In genomic region chr12:29066061-29066588, GRCh38 we compare ENCODE assay signal across 1 cellular context.
TF ChIP-seq lines count a peak whose summit lies in the region.

No MANE protein-coding gene starts in this region.

TF ChIP-seq in H1, 55 proteins besides CTCF, POLR2A, EP300 and RAD21 (continued from another document):
- no peak for TF ChIP-seq ATF2 (IDR thresholded peaks at IDR 0.05; ENCODE audit: low read length)
- no peak for TF ChIP-seq CHD1 (IDR thresholded peaks at IDR 0.05; ENCODE audit: low read depth, low read length)
- TF ChIP-seq RBBP5 (IDR thresholded peaks at IDR 0.05; ENCODE audit: borderline replicate concordance, low read depth, low read length), result no peak
- TF ChIP-seq RNF2 (IDR thresholded peaks at IDR 0.05; ENCODE audit: borderline replicate concordance, low read depth, low read length, missing control alignments, poor library complexity, severe bottlenecking), result no peak
- TF ChIP-seq NANOG (IDR thresholded peaks at IDR 0.05; ENCODE audit: insufficient read depth, low read depth, low read length, poor library complexity, severe bottlenecking), result no peak
- TF ChIP-seq ASH2L (IDR thresholded peaks at IDR 0.05; ENCODE audit: low read length), result no peak
